ENCODE assay signal across 8 cellular contexts in the genomic region with DNA sequence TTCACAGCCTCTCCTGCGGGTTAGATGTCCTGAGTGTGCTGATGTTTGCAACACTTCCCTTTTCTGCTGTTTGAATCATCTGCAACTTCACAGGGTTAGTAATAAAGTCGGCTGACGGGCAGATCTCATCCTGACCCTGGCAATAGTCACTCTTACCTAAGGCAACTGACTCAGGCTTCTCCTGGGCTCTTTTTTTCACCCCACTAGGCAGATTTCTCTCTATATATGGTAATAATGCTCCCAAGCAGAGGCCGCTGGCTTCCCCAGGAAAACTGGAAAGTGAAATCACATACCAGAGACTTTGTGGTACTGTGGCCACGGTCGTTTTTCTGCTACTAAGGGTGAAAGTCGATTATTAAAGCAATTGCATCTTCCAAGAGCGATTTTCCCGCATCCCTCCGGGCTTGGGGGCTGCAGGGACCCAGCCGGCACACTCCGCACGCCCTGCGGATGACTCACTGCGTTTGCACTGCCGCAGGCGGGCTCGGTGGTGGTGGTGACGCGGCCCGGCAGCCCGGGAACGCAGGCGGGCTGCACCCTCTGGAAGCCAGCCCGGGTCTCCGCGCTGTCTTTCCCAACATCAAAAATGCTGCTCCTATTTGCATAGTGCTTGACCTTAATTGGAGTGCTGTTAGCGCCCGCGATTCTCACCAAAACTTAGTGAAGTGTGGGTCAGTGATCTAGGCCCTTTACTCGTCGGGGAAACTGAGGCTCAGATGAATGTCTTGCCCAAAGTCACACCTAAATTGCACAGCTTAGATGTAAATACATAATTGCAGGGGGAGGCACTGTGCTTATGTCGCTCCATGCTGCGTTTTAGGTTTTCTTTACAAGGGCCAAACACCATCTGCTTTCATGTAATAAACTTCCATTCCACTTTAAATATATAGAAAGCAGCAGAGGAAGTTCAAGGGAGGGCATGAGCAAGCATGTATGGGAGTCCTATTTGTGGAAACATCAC. TPM values are rescaled to one million over a fixed set of nuclear protein-coding genes. Genes with fewer than 3 reads are reported as not detected.
DNase-seq lines count a peak whose midpoint lies in the region; ATAC-seq, FAIRE-seq and TF ChIP-seq lines count a peak whose summit lies in the region.

No MANE protein-coding gene starts in this region.

- H3K27ac ChIP-seq in SK-N-MC (peak overlapping the region; percentile 26; the same call in 1 of the 2 replicates), K562 (ENCODE audit: extremely low read depth, low read depth, low read length) (peak overlapping the region; percentile 16; the same call in 1 of the 3 replicates)

- H3K9ac ChIP-seq in SK-N-MC (ENCODE audit: insufficient read length) (no peak overlapping the region), K562 (ENCODE audit: insufficient read depth in 1 of 2, low read depth in 2 of 2, low read length in 2 of 2) (peak overlapping the region; percentile 24 to 86; a peak in 3 of 4 replicates)

- H3K9me3 ChIP-seq in SK-N-MC (ENCODE audit: low read depth, low read length): no peaks in the 10 kb centered on the region
- H3K9me3 ChIP-seq in K562 (replicated peaks; ENCODE audit: control insufficient read depth, insufficient read depth, low read depth, low read length): no peaks in the 10 kb centered on the region

- no peaks in the 10 kb centered on the region for H3K9me1 ChIP-seq in K562 (ENCODE audit: control insufficient read depth, insufficient read depth, low read length)

- intact Hi-C loops in K562 (cut with micrococcal nuclease): loop anchor here (2.0 to 10.0 kb wide), 2 partner anchors 45 to 631 kb away; no protein-coding TSS in a partner anchor

- BruUV-seq in K562 (replicated peaks; lab: Mats Ljungman, UMichigan): TSS peak; percentile 55

- POLR2A ChIA-PET in K562 (lab: Yijun Ruan, JAX): interaction anchor here (0.6 kb wide), 1 partner anchor 121 kb away, joined by 6 read pairs; no protein-coding TSS in a partner anchor

- no peak for TF ChIP-seq POLR2A in K562 (conservative IDR thresholded peaks at IDR 0.05)

- H3K4me1 ChIP-seq in K562 (replicated peaks in 1 of 2; ENCODE audit: control insufficient read depth in 2 of 2, insufficient read depth in 2 of 2, low read length in 2 of 2): peaks cover 3 to 6% of the 10 kb centered on the region in 2 experiments; a peak in 3 of 5 replicates

- H3K36me3 ChIP-seq in SK-N-MC (ENCODE audit: insufficient read depth, low read length): no peaks in the 10 kb centered on the region
- H3K36me3 ChIP-seq in K562 (ENCODE audit: control insufficient read depth, insufficient read depth, low read length): no peaks in the 10 kb centered on the region

- in situ Hi-C loops in K562 (cut with MboI): loop anchor here (5.0 kb wide), 1 partner anchor 208 kb away; no protein-coding TSS in a partner anchor

- no peaks in the 10 kb centered on the region for H4K20me1 ChIP-seq in K562 (replicated peaks; ENCODE audit: control insufficient read depth, insufficient read depth, low read length)

- CTCF ChIA-PET in K562 (lab: Yijun Ruan, JAX; ENCODE audit: low intra/inter-chr PET ratio): interaction anchor here (3.8 kb wide), 1 partner anchor 209 kb away, joined by 52 read pairs; no protein-coding TSS in a partner anchor

- H3K79me2 ChIP-seq in K562 (ENCODE audit: control insufficient read depth, insufficient read depth, low read length): no peaks in the 10 kb centered on the region

- DNase-seq in AG09309 (ENCODE audit: low read depth) (peak; percentile 97), GM19239 (ENCODE audit: insufficient read length, low spot score) (no peak), HT-29 (ENCODE audit: low spot score) (peak; percentile 81), SK-N-MC (ENCODE audit: low read depth, low spot score) (no peak), K562 (ENCODE audit: extremely low read depth in 1 of 4, low spot score in 3 of 4) (peak; percentile 26 to 63 (median 48)), iPS DF 19.7 (ENCODE audit: low read depth, low spot score) (peak; percentile 45), retinal pigment epithelial cell (ENCODE audit: low read depth) (peak; percentile 71), DMS153 treated with DMSO at 0.1 percent for 48 hours (lab: John Stamatoyannopoulos, UW; ENCODE audit: unreplicated experiment) (no peak)

- TF ChIP-seq EP300 in K562 (IDR thresholded peaks at IDR 0.05; ENCODE audit: low read length): no peak

- TF ChIP-seq RAD21 in K562 (CRISPR knock-in tag; conservative IDR thresholded peaks at IDR 0.05 in 1 of 2, IDR thresholded peaks at IDR 0.05 in 1 of 2): peak in 1 of 2 experiments; percentile 24; a peak in 1 of 4 replicates

- H3K4me3 ChIP-seq in AG09309 (ENCODE audit: control insufficient read depth, low read depth, low read length) (peak overlapping the region; percentile 27), SK-N-MC (peak overlapping the region; percentile 73), K562 (peak overlapping the region; percentile 34), retinal pigment epithelial cell (ENCODE audit: low read length) (peak overlapping the region; percentile 48)

- ATAC-seq in K562: peak; percentile 92

- H3K4me2 ChIP-seq in K562 (ENCODE audit: insufficient read depth, low read length): peak overlapping the region; percentile 71

- H3K27me3 ChIP-seq in K562 (ENCODE audit: control insufficient read depth in 2 of 2, insufficient read depth in 2 of 2, low read length in 2 of 2): peaks cover 0 to 2% of the 10 kb centered on the region in 2 experiments; a peak in 1 of 5 replicates

- 9% methylated on average over 34 of the region's 34 CpGs for WGBS in K562 (ENCODE audit: insufficient coverage, low coverage, missing lambda C conversion rate)

- FAIRE-seq in GM19239 (lab: Jason Lieb, UNC): peak; percentile 26
- peak; percentile 29 for FAIRE-seq in K562 (lab: Jason Lieb, UNC)

- H2AFZ ChIP-seq in K562 (ENCODE audit: low read depth, low read length): peak overlapping the region; percentile 85

- TF ChIP-seq CTCF in AG09309 (IDR thresholded peaks at IDR 0.05; ENCODE audit: control insufficient read depth, insufficient read depth, low read depth, low read length, missing control alignments) (no peak), K562 (IDR thresholded peaks at IDR 0.05 in 2 of 3, conservative IDR thresholded peaks at IDR 0.05 in 1 of 3; ENCODE audit: insufficient read depth in 2 of 3, low read depth in 1 of 3, low read length in 3 of 3) (no peak; a peak in 1 of 6 replicates), retinal pigment epithelial cell (conservative IDR thresholded peaks at IDR 0.05; ENCODE audit: low read depth, low read length) (no peak)

TF ChIP-seq in K562, 482 proteins besides CTCF, POLR2A, EP300 and RAD21 (continues in another document):
- TF ChIP-seq, protein P1, sequence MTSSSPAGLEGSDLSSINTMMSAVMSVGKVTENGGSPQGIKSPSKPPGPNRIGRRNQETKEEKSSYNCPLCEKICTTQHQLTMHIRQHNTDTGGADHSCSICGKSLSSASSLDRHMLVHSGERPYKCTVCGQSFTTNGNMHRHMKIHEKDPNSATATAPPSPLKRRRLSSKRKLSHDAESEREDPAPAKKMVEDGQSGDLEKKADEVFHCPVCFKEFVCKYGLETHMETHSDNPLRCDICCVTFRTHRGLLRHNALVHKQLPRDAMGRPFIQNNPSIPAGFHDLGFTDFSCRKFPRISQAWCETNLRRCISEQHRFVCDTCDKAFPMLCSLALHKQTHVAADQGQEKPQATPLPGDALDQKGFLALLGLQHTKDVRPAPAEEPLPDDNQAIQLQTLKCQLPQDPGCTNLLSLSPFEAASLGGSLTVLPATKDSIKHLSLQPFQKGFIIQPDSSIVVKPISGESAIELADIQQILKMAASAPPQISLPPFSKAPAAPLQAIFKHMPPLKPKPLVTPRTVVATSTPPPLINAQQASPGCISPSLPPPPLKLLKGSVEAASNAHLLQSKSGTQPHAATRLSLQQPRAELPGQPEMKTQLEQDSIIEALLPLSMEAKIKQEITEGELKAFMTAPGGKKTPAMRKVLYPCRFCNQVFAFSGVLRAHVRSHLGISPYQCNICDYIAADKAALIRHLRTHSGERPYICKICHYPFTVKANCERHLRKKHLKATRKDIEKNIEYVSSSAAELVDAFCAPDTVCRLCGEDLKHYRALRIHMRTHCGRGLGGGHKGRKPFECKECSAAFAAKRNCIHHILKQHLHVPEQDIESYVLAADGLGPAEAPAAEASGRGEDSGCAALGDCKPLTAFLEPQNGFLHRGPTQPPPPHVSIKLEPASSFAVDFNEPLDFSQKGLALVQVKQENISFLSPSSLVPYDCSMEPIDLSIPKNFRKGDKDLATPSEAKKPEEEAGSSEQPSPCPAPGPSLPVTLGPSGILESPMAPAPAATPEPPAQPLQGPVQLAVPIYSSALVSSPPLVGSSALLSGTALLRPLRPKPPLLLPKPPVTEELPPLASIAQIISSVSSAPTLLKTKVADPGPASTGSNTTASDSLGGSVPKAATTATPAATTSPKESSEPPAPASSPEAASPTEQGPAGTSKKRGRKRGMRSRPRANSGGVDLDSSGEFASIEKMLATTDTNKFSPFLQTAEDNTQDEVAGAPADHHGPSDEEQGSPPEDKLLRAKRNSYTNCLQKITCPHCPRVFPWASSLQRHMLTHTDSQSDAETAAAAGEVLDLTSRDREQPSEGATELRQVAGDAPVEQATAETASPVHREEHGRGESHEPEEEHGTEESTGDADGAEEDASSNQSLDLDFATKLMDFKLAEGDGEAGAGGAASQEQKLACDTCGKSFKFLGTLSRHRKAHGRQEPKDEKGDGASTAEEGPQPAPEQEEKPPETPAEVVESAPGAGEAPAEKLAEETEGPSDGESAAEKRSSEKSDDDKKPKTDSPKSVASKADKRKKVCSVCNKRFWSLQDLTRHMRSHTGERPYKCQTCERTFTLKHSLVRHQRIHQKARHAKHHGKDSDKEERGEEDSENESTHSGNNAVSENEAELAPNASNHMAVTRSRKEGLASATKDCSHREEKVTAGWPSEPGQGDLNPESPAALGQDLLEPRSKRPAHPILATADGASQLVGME (CRISPR knock-in tag; IDR thresholded peaks at IDR 0.05): no peak

RNA-seq across cellular contexts. Expression of a gene that starts 47.6 kb away (rescaled TPM):
- total RNA-seq in HT-29 (2014; rRNA removed; shearing (Covaris generic)): 169 and 195 TPM in 2 replicates
- total RNA-seq in K562 (2011; cell fraction: chromatin; rRNA removed; ENCODE audit: low replicate concordance): 67.4 and 220 TPM in 2 replicates
- 103 and 140 TPM in 2 replicates for total RNA-seq in K562 (2011; cell fraction: nucleolus; rRNA removed)
- 195 and 215 TPM in 2 replicates for total RNA-seq in K562 (2011; cell fraction: nucleoplasm; rRNA removed)
- 173 and 176 TPM in 2 replicates for total RNA-seq in K562 (2014; rRNA removed)
- total RNA-seq in K562 (2014; rRNA removed; fragmentation: Illumina TruSeq; extraction: Trizol): 172 and 199 TPM in 2 replicates
- total RNA-seq in K562 (2015; rRNA removed; fragmentation: Illumina TruSeq; extraction: Trizol): 175 and 190 TPM in 2 replicates
- 155 and 160 TPM in 2 replicates for total RNA-seq in K562 (2021)
- 135 and 194 TPM in 2 replicates for polyA plus RNA-seq in K562 (2011; rRNA removed)
- polyA plus RNA-seq in K562 (2011; cell fraction: cytosol; rRNA removed): 28.8 and 90.8 TPM in 2 replicates
- 26.1 and 44.3 TPM in 2 replicates for polyA plus RNA-seq in K562 (2011; cell fraction: nucleus; rRNA removed)
- polyA plus RNA-seq in K562 (2012): 135 and 173 TPM in 2 replicates
- polyA plus RNA-seq in K562 (2014; fragmentation: Illumina TruSeq; extraction: Trizol): 144 and 149 TPM in 2 replicates
- polyA plus RNA-seq in K562 (2014; fragmentation: Nextera tagmentation; extraction: Ambion mirVana): 10 to 100 TPM; 40.2 to 61.9 TPM
- 133 and 150 TPM in 2 replicates for polyA plus RNA-seq in K562 (2014; rRNA removed)
- polyA minus RNA-seq in K562 (2011; rRNA and poly(A)+ RNA removed): 277 and 287 TPM in 2 replicates
- polyA minus RNA-seq in K562 (2011; cell fraction: cytosol; rRNA and poly(A)+ RNA removed): 83.6 and 105 TPM in 2 replicates
- 35.9 and 78.5 TPM in 2 replicates for polyA minus RNA-seq in K562 (2011; cell fraction: nucleus; rRNA and poly(A)+ RNA removed)

Comparison
In these comparisons a context has a peak if more than half of its experiments do, and no peak if none do; other contexts are left out.
1. DNase-seq: peak in AG09309 (single experiment), HT-29 (single experiment), K562 (4 of 4), iPS DF 19.7 (single experiment) and retinal pigment epithelial cell (single experiment); none in GM19239 (single experiment), SK-N-MC (single experiment) and DMS153 treated with DMSO at 0.1 percent for 48 hours (single experiment).
2. Peak in every context shown above with its lines, with median percentiles within 50 percentile points of each other: H3K4me3 ChIP-seq.